Comparison of ENCODE assay signal across 8 cellular contexts in the genomic region with DNA sequence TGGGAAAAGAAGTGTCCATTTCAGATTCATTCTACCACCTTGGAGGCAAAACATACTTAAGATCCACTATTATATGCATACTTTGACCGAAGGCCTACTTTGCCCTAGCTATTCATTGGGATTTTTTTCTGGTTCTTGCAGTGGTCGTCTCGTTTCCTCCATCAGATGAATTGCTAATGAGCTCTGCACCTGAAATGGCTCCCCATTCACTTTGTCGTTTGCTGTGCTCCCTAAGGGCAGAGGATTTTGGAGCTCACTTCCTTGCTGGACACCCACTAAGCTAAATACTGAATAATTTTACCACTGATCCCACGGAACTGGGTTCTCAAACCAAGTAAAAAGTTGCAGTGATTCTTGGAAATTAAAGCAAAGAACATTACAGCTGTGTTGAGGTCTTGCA. TPM values are rescaled to one million over a fixed set of nuclear protein-coding genes. Genes with fewer than 3 reads are reported as not detected.
DNase-seq lines count a peak whose midpoint lies in the region; ATAC-seq and TF ChIP-seq lines count a peak whose summit lies in the region.

No MANE protein-coding gene starts in this region.

- intact Hi-C loops in colonic mucosa (cut with DNase I) = no loop called here

- peaks cover 5% of the 10 kb centered on the region for H3K9me3 Mint-ChIP-seq in natural killer cell treated with Interleukin-12 subunit alpha and Interleukin-12 subunit beta and Interleukin-15 and Interleukin-18, amount 100 ng/mL, for 72 hours

- H3K4me2 ChIP-seq in BLaER1 = peak overlapping the region; percentile 93

- no peak for ATAC-seq in natural killer cell treated with Interleukin-12 subunit alpha and Interleukin-12 subunit beta and Interleukin-15 and Interleukin-18, amount 100 ng/mL, for 72 hours
- ATAC-seq in HG03039 (IDR thresholded peaks at IDR 0.05; ENCODE audit: unreplicated experiment) = no peak

- no peaks in the 10 kb centered on the region for H3K27me3 Mint-ChIP-seq in natural killer cell treated with Interleukin-12 subunit alpha and Interleukin-12 subunit beta and Interleukin-15 and Interleukin-18, amount 100 ng/mL, for 72 hours

- H3K36me3 Mint-ChIP-seq in natural killer cell treated with Interleukin-12 subunit alpha and Interleukin-12 subunit beta and Interleukin-15 and Interleukin-18, amount 100 ng/mL, for 72 hours = peaks cover 6% of the 10 kb centered on the region

- H3K4me3 ChIP-seq in BLaER1 (peak overlapping the region; percentile 87), LNCaP clone FGC (ENCODE audit: low read depth, low read length) (peak overlapping the region; percentile 92), colonic mucosa (peak overlapping the region; percentile 96)

- peak overlapping the region; percentile 99 for H3K4me3 Mint-ChIP-seq in natural killer cell treated with Interleukin-12 subunit alpha and Interleukin-12 subunit beta and Interleukin-15 and Interleukin-18, amount 100 ng/mL, for 72 hours

- H3K27me3 ChIP-seq in BLaER1 (no peaks in the 10 kb centered on the region), colonic mucosa (no peaks in the 10 kb centered on the region)

- peaks cover 44% of the 10 kb centered on the region for H3K36me3 ChIP-seq in BLaER1
- H3K36me3 ChIP-seq in colonic mucosa = no peaks in the 10 kb centered on the region

- peaks cover 64% of the 10 kb centered on the region for H4K20me1 ChIP-seq in BLaER1

- H3K4me1 ChIP-seq in BLaER1 (peaks cover 16% of the 10 kb centered on the region), colonic mucosa (no peaks in the 10 kb centered on the region)

- DNase-seq in LNCaP clone FGC (ENCODE audit: low read depth) = no peak
- peak; percentile 18 for DNase-seq in colonic mucosa
- DNase-seq in natural killer cell treated with Interleukin-12 subunit alpha and Interleukin-12 subunit beta and Interleukin-15 and Interleukin-18, amount 100 ng/mL, for 72 hours (ENCODE audit: low spot score) = no peak
- DNase-seq in RKO (ENCODE audit: low spot score) = no peak
- no peak for DNase-seq in activated CD4-positive, CD25-positive, alpha-beta regulatory T cell (lab: John Stamatoyannopoulos, UW)
- DNase-seq in NOMO-1 (lab: John Stamatoyannopoulos, UW; ENCODE audit: unreplicated experiment in 2 of 2) = no peak

- TF ChIP-seq CTCF in LNCaP clone FGC (IDR thresholded peaks at IDR 0.05; ENCODE audit: control insufficient read depth, extremely low read depth, insufficient read depth) (no peak), colonic mucosa (IDR thresholded peaks at IDR 0.05) (no peak)

- H3K9me3 ChIP-seq in BLaER1 (peaks cover 34% of the 10 kb centered on the region), colonic mucosa (no peaks in the 10 kb centered on the region)

- H3K9ac ChIP-seq in BLaER1 (peak overlapping the region; percentile 94), colonic mucosa (ENCODE audit: low read depth in 2 of 2, low read length in 2 of 2) (peak overlapping the region; percentile 97 to 98)

- peaks cover 36 to 46% of the 10 kb centered on the region in 2 donors for H3K4me1 Mint-ChIP-seq in natural killer cell treated with Interleukin-12 subunit alpha and Interleukin-12 subunit beta and Interleukin-15 and Interleukin-18, amount 100 ng/mL, for 72 hours (ENCODE audit: low read depth in 2 of 2)

- H3K27ac Mint-ChIP-seq in natural killer cell treated with Interleukin-12 subunit alpha and Interleukin-12 subunit beta and Interleukin-15 and Interleukin-18, amount 100 ng/mL, for 72 hours = peak overlapping the region; percentile 85 to 96

- H3K27ac ChIP-seq in BLaER1 (peak overlapping the region; percentile 99), colonic mucosa (peak overlapping the region; percentile 99)

RNA-seq across cellular contexts. Expression of gene KDM3B, which starts 1.9 kb away (rescaled TPM):
- 10 to 100 TPM; 62.3 to 77.5 TPM for total RNA-seq in colonic mucosa
- 10 to 100 TPM; 58.6 to 61.7 TPM for total RNA-seq in natural killer cell treated with Interleukin-12 subunit alpha and Interleukin-12 subunit beta and Interleukin-15 and Interleukin-18, amount 100 ng/mL, for 72 hours

RNA-seq across cellular contexts. Expression of gene FAM53C, which starts 16.3 kb away (rescaled TPM):
- 10 to 100 TPM; 14.8 to 18.6 TPM for total RNA-seq in colonic mucosa
- total RNA-seq in natural killer cell treated with Interleukin-12 subunit alpha and Interleukin-12 subunit beta and Interleukin-15 and Interleukin-18, amount 100 ng/mL, for 72 hours = 10 to 100 TPM; 28.8 to 30.6 TPM

RNA-seq across cellular contexts. Expression of gene CDC25C, which starts 22.8 kb away (rescaled TPM):
- 10 to 100 TPM in 1 of 2 donors, 1 to 10 TPM in 1; 4.3 to 10.2 TPM for total RNA-seq in colonic mucosa
- 10 to 100 TPM in 1 of 2 donors, 1 to 10 TPM in 1; 5.5 to 14.0 TPM for total RNA-seq in natural killer cell treated with Interleukin-12 subunit alpha and Interleukin-12 subunit beta and Interleukin-15 and Interleukin-18, amount 100 ng/mL, for 72 hours
